ENCODE assay signal across 15 cellular contexts in genomic region chr2:133667085-133667484, GRCh38.
DNase-seq lines count a peak whose midpoint lies in the region; FAIRE-seq and TF ChIP-seq lines count a peak whose summit lies in the region.
"Had no signal": no experiment of that assay in that cellular context is flagged by ENCODE, and none has a peak within 500 bp of the region (broad histone marks: within the 10 kb centered on the region; RNA-seq: fewer than 3 reads in every experiment).

No MANE protein-coding gene starts in this region.

- DNase-seq in A172 (ENCODE audit: low spot score) (peak; percentile 77), HFF-Myc (ENCODE audit: extremely low read depth, low read depth) (peak; percentile 4), astrocyte of the spinal cord (ENCODE audit: low read depth, low spot score) (peak; percentile 54), hepatic stellate cell (ENCODE audit: low spot score) (peak; percentile 30), NCI-H187 treated with DMSO at 0.1 percent for 48 hours (lab: John Stamatoyannopoulos, UW) (no peak), NCI-H524 treated with DMSO at 0.1 percent for 48 hours (lab: John Stamatoyannopoulos, UW) (no peak), urothelium cell line (ENCODE audit: low spot score) (no peak), NK-92 (lab: John Stamatoyannopoulos, UW; ENCODE audit: unreplicated experiment) (no peak)
- DNase-seq: activated CD4-positive, alpha-beta T cell treated with anti-CD3 and anti-CD28 coated beads, Interleukin-2, amount 50 U/mL, for 1 hour; activated naive CD8-positive, alpha-beta T cell treated with anti-CD3 and anti-CD28 coated beads, Interleukin-2, amount 10 ng/mL, durations not matched to agents 7 days and 5 days; activated T-cell treated with anti-CD3 and anti-CD28 coated beads, Interleukin-2, amount 50 U/mL, for 24 hours; Caco-2; H9; stimulated activated naive CD4-positive, alpha-beta T cell treated with Interleukin-2 at 50 U/mL for 16 hours; T1000 had no signal

- TF ChIP-seq CTCF in HFF-Myc (IDR thresholded peaks at IDR 0.05; ENCODE audit: low read depth, low read length, missing control alignments) (no peak), astrocyte of the spinal cord (IDR thresholded peaks at IDR 0.05; ENCODE audit: low read depth, low read length) (no peak)

- H3K4me3 ChIP-seq in HFF-Myc (replicated peaks; ENCODE audit: low read depth, low read length) (no peak overlapping the region), astrocyte of the spinal cord (ENCODE audit: low read depth, low read length) (no peak overlapping the region)

- no peak for FAIRE-seq in urothelium cell line (lab: Jason Lieb, UNC)

- in situ Hi-C loops in astrocyte of the spinal cord (cut with HindIII; ENCODE audit: low sequenced_read_pairs): no loop called here

Comparison
In these comparisons a context has a peak if more than half of its experiments do, and no peak if none do; other contexts are left out.
1. DNase-seq: peak in A172 (single experiment), HFF-Myc (single experiment), astrocyte of the spinal cord (single experiment) and hepatic stellate cell (single experiment); none in NCI-H187 treated with DMSO at 0.1 percent for 48 hours (single experiment), NCI-H524 treated with DMSO at 0.1 percent for 48 hours (single experiment), urothelium cell line (single experiment) and NK-92 (single experiment).